ENCODE assay signal across 15 cellular contexts in genomic region chr2:101197215-101197745, GRCh38. TPM values are rescaled to one million over a fixed set of nuclear protein-coding genes. Genes with fewer than 3 reads are reported as not detected.
DNase-seq lines count a peak whose midpoint lies in the region; ATAC-seq, FAIRE-seq and TF ChIP-seq lines count a peak whose summit lies in the region.
"Had no signal": no experiment of that assay in that cellular context is flagged by ENCODE, and none has a peak within 500 bp of the region (broad histone marks: within the 10 kb centered on the region; RNA-seq: fewer than 3 reads in every experiment).

No MANE protein-coding gene starts in this region.

- no peaks in the 10 kb centered on the region for H3K36me3 Mint-ChIP-seq in CD8-positive, alpha-beta memory T cell
- H3K36me3 Mint-ChIP-seq: CD4-positive, CD25-positive, alpha-beta regulatory T cell had no signal

- no peaks in the 10 kb centered on the region for H3K79me2 ChIP-seq in HepG2 (ENCODE audit: insufficient read depth, low read length)

- TF ChIP-seq EP300 in HepG2 (IDR thresholded peaks at IDR 0.05; ENCODE audit: low read depth in 2 of 2, low read length in 2 of 2) (no peak), HepG2 (CRISPR knock-in tag; IDR thresholded peaks at IDR 0.05; ENCODE audit: borderline replicate concordance) (no peak)

- no peak overlapping the region for H3K27ac ChIP-seq in C4-2B
- H3K27ac ChIP-seq in HepG2 (ENCODE audit: extremely low read length, insufficient read depth, low read length): no peak overlapping the region
- no peak overlapping the region for H3K27ac ChIP-seq in CD8-positive, alpha-beta memory T cell (ENCODE audit: low read depth, low read length)
- H3K27ac ChIP-seq: heart left ventricle, psoas muscle had no signal

- H3K4me1 Mint-ChIP-seq in CD8-positive, alpha-beta memory T cell: peaks cover 0 to 4% (median 0%) of the 10 kb centered on the region in 3 donors
- H3K4me1 Mint-ChIP-seq: CD4-positive, CD25-positive, alpha-beta regulatory T cell had no signal

- POLR2A ChIA-PET in HepG2 (lab: Yijun Ruan, JAX): interaction anchor here (0.9 to 1.2 kb wide), 2 partner anchors 8 kb away, joined by 3 to 5 read pairs; no protein-coding TSS in a partner anchor
- POLR2A ChIA-PET in CD8-positive, alpha-beta memory T cell (lab: Charles Lee): no interaction called here

- no peak overlapping the region for H2AFZ ChIP-seq in HepG2 (ENCODE audit: low read length)

- no peak for TF ChIP-seq RAD21 in HepG2 (CRISPR knock-in tag; IDR thresholded peaks at IDR 0.05)

- CTCF ChIA-PET in HepG2 (lab: Yijun Ruan, JAX; ENCODE audit: low intra/inter-chr PET ratio, low total read pairs): interaction anchor here (1.2 kb wide), 1 partner anchor 49 kb away, joined by 3 read pairs; no protein-coding TSS in a partner anchor
- CTCF ChIA-PET in CD8-positive, alpha-beta memory T cell (lab: Charles Lee): interaction anchor here (2.0 kb wide), 1 partner anchor 8 kb away, joined by 7 read pairs; no protein-coding TSS in a partner anchor

- no peaks in the 10 kb centered on the region for H4K20me1 ChIP-seq in HepG2 (ENCODE audit: insufficient read depth, low read length)

- peak; percentile 25 for ATAC-seq in HepG2
- ATAC-seq: heart left ventricle, psoas muscle had no signal

- H3K4me2 ChIP-seq in HepG2 (ENCODE audit: low read depth, low read length): peak overlapping the region; percentile 39

- TF ChIP-seq POLR2A in HepG2 (IDR thresholded peaks at IDR 0.05; ENCODE audit: insufficient read depth in 1 of 2, low read depth in 2 of 2, low read length in 2 of 2): no peak

- DNase-seq in M059J (ENCODE audit: low read depth) (peak; percentile 25), adipocyte (ENCODE audit: low read depth) (peak; percentile 36), HepG2 (ENCODE audit: low spot score) (peak; percentile 42), SIG-M5 treated with dmso at 0.1 percent for 504 hours (lab: John Stamatoyannopoulos, UW; ENCODE audit: unreplicated experiment) (no peak), NCI-H524 (lab: John Stamatoyannopoulos, UW) (no peak)
- no peak for DNase-seq in activated naive CD4-positive, alpha-beta T cell treated with anti-CD3 and anti-CD28 coated beads, Interleukin-2, amount 50 U/mL, for 16 hours
- DNase-seq in CD8-positive, alpha-beta memory T cell: no peak
- DNase-seq: activated CD8-positive, alpha-beta memory T cell treated with anti-CD3 and anti-CD28 coated beads, Interleukin-2, amount 50 U/mL, for 4 hours; amniotic stem cell; heart left ventricle; mesenchymal stem cell; NCI-H187; psoas muscle had no signal

- H3K27me3 ChIP-seq in adipocyte (replicated peaks; ENCODE audit: control insufficient read depth, insufficient read depth, low read length) (peaks cover 8% of the 10 kb centered on the region), HepG2 (ENCODE audit: control insufficient read depth in 1 of 2, insufficient read depth in 2 of 2, low read length in 2 of 2) (no peaks in the 10 kb centered on the region; a peak in 2 of 5 replicates)
- no peaks in the 10 kb centered on the region for H3K27me3 ChIP-seq in CD8-positive, alpha-beta memory T cell (ENCODE audit: insufficient read depth, low read length, poor library complexity, severe bottlenecking)
- H3K27me3 ChIP-seq: heart left ventricle had no signal

- in situ Hi-C loops in HepG2 (cut with HindIII; ENCODE audit: extremely low pct_ligation_motif_present, low pct_unique_long_range_greater_than_20kb): no loop called here

- H3K9me3 Mint-ChIP-seq in CD8-positive, alpha-beta memory T cell: no peaks in the 10 kb centered on the region
- H3K9me3 Mint-ChIP-seq: CD4-positive, CD25-positive, alpha-beta regulatory T cell had no signal

- peak overlapping the region in 1 of 8 donors; percentile 57 for H3K27ac Mint-ChIP-seq in CD8-positive, alpha-beta memory T cell
- H3K27ac Mint-ChIP-seq: CD4-positive, CD25-positive, alpha-beta regulatory T cell had no signal

- BruUV-seq in HepG2 (replicated peaks; lab: Mats Ljungman, UMichigan): no TSS peak

- H3K4me1 ChIP-seq in adipocyte (ENCODE audit: control insufficient read depth, insufficient read depth, low read length) (peaks cover 10% of the 10 kb centered on the region), HepG2 (ENCODE audit: insufficient read depth, low read length) (peaks cover 55% of the 10 kb centered on the region)
- no peaks in the 10 kb centered on the region for H3K4me1 ChIP-seq in CD8-positive, alpha-beta memory T cell (ENCODE audit: insufficient read depth, low read length)
- H3K4me1 ChIP-seq: psoas muscle had no signal

- H3K4me3 Mint-ChIP-seq in CD8-positive, alpha-beta memory T cell: no peak overlapping the region
- H3K4me3 Mint-ChIP-seq: CD4-positive, CD25-positive, alpha-beta regulatory T cell had no signal

- TF ChIP-seq CTCF in C4-2B (conservative IDR thresholded peaks at IDR 0.05) (peak; percentile 25), HepG2 (CRISPR knock-in tag; IDR thresholded peaks at IDR 0.05) (0 out of 2 replicates have a peak, but pooled peaks have one; percentile 23)

- 39% methylated on average over 1 of the region's 1 CpG for WGBS in HepG2 (ENCODE audit: low lambda C conversion rate)

- no peak overlapping the region for H3K4me3 ChIP-seq in adipocyte (ENCODE audit: low read length)
- H3K4me3 ChIP-seq in HepG2 (replicated peaks in 1 of 3; ENCODE audit: insufficient read depth in 1 of 3, low read depth in 2 of 3, low read length in 3 of 3): no peak overlapping the region
- no peak overlapping the region for H3K4me3 ChIP-seq in CD8-positive, alpha-beta memory T cell (ENCODE audit: low read length)
- H3K4me3 ChIP-seq: heart left ventricle, psoas muscle had no signal

- peaks cover 8 to 17% of the 10 kb centered on the region in 2 donors for H3K27me3 Mint-ChIP-seq in CD8-positive, alpha-beta memory T cell

- H3K9ac ChIP-seq in adipocyte (ENCODE audit: low read length): no peak overlapping the region
- no peak overlapping the region for H3K9ac ChIP-seq in HepG2 (ENCODE audit: insufficient read depth, low read depth, low read length)

- H3K9me3 ChIP-seq in adipocyte (ENCODE audit: control insufficient read depth, low read length) (peaks cover 4% of the 10 kb centered on the region), HepG2 (ENCODE audit: low read length) (no peaks in the 10 kb centered on the region)
- H3K9me3 ChIP-seq in CD8-positive, alpha-beta memory T cell (ENCODE audit: low read length): no peaks in the 10 kb centered on the region
- H3K9me3 ChIP-seq: heart left ventricle, psoas muscle had no signal

- intact Hi-C loops in HepG2 (cut with micrococcal nuclease; ENCODE audit: unreplicated experiment): loop anchor here (1.0 to 10.0 kb wide), 4 partner anchors 8 to 602 kb away; no protein-coding TSS in a partner anchor

- no peaks in the 10 kb centered on the region for H3K36me3 ChIP-seq in adipocyte (ENCODE audit: control insufficient read depth, insufficient read depth, low read length, severe bottlenecking)
- no peaks in the 10 kb centered on the region for H3K36me3 ChIP-seq in HepG2 (replicated peaks in 1 of 2; ENCODE audit: control insufficient read depth in 1 of 2, insufficient read depth in 2 of 2, low read length in 2 of 2)
- no peaks in the 10 kb centered on the region for H3K36me3 ChIP-seq in CD8-positive, alpha-beta memory T cell (ENCODE audit: insufficient read depth, low read length)
- H3K36me3 ChIP-seq: heart left ventricle had no signal

- FAIRE-seq in HepG2 (lab: Jason Lieb, UNC): no peak

RNA-seq across cellular contexts. Expression of gene TBC1D8, which starts 46.1 kb away (rescaled TPM):
- total RNA-seq in M059J (2014; rRNA removed; shearing (Covaris generic)): 5.1 and 9.3 TPM in 2 replicates
- total RNA-seq in HepG2 (2016; rRNA removed; fragmentation: Illumina TruSeq; extraction: Trizol): 24.6 and 45.1 TPM in 2 replicates
- total RNA-seq in HepG2 (2016; cell fraction: cytosol; rRNA removed; fragmentation: Illumina TruSeq; extraction: Trizol; ENCODE audit: low read depth): 19.7 and 20.1 TPM in 2 replicates
- 24.0 and 41.1 TPM in 2 replicates for total RNA-seq in HepG2 (2016; cell fraction: insoluble cytoplasmic fraction; rRNA removed; fragmentation: Illumina TruSeq; extraction: Trizol)
- 25.6 and 27.6 TPM in 2 replicates for total RNA-seq in HepG2 (2016; cell fraction: membrane; rRNA removed; fragmentation: Illumina TruSeq; extraction: Trizol)
- total RNA-seq in HepG2 (2016; cell fraction: nucleus; rRNA removed; fragmentation: Illumina TruSeq; extraction: Trizol): 65.7 and 82.2 TPM in 2 replicates
- 95.4 and 109 TPM in 2 replicates for polyA plus RNA-seq in HepG2 (2011; rRNA removed)
- 29.9 and 31.1 TPM in 2 replicates for polyA plus RNA-seq in HepG2 (2011; cell fraction: cytosol; rRNA removed)
- polyA plus RNA-seq in HepG2 (2011; cell fraction: nucleus; rRNA removed): 436 and 543 TPM in 2 replicates
- polyA plus RNA-seq in HepG2 (2012): 48.7 and 51.7 TPM in 2 replicates
- 3.0 and 3.1 TPM in 2 replicates for polyA plus RNA-seq in HepG2 (2016; cell fraction: cytosol; fragmentation: Illumina TruSeq; extraction: Trizol; ENCODE audit: low read depth)
- polyA plus RNA-seq in HepG2 (2016; cell fraction: insoluble cytoplasmic fraction; fragmentation: Illumina TruSeq; extraction: Trizol; ENCODE audit: low read depth): 19.9 and 22.5 TPM in 2 replicates
- 8.5 and 9.7 TPM in 2 replicates for polyA plus RNA-seq in HepG2 (2016; cell fraction: membrane; fragmentation: Illumina TruSeq; extraction: Trizol; ENCODE audit: low read depth)
- polyA plus RNA-seq in HepG2 (2016; cell fraction: nucleus; fragmentation: Illumina TruSeq; extraction: Trizol; ENCODE audit: insufficient read depth, low read depth): 164 and 165 TPM in 2 replicates
- polyA minus RNA-seq in HepG2 (2011; rRNA and poly(A)+ RNA removed; ENCODE audit: low replicate concordance): 49.0 and 185 TPM in 2 replicates
- polyA minus RNA-seq in HepG2 (2011; cell fraction: cytosol; rRNA and poly(A)+ RNA removed): 17.5 and 18.1 TPM in 2 replicates
- polyA minus RNA-seq in HepG2 (2011; cell fraction: nucleus; rRNA and poly(A)+ RNA removed): 201 and 233 TPM in 2 replicates
- total RNA-seq in CD8-positive, alpha-beta memory T cell: under 1 TPM; 0.55 to 0.89 TPM
- polyA plus RNA-seq in CD8-positive, alpha-beta memory T cell: 0.69 TPM

RNA-seq across cellular contexts. Expression of gene CNOT11, which starts 55.4 kb away (rescaled TPM):
- total RNA-seq in M059J (2014; rRNA removed; shearing (Covaris generic)): 43.1 and 57.1 TPM in 2 replicates
- total RNA-seq in HepG2 (2016; rRNA removed; fragmentation: Illumina TruSeq; extraction: Trizol): 100 and 114 TPM in 2 replicates
- total RNA-seq in HepG2 (2016; cell fraction: cytosol; rRNA removed; fragmentation: Illumina TruSeq; extraction: Trizol; ENCODE audit: low read depth): 34.2 and 39.4 TPM in 2 replicates
- total RNA-seq in HepG2 (2016; cell fraction: insoluble cytoplasmic fraction; rRNA removed; fragmentation: Illumina TruSeq; extraction: Trizol): 93.7 and 119 TPM in 2 replicates
- total RNA-seq in HepG2 (2016; cell fraction: membrane; rRNA removed; fragmentation: Illumina TruSeq; extraction: Trizol): 65.8 and 70.3 TPM in 2 replicates
- 79.5 and 91.1 TPM in 2 replicates for total RNA-seq in HepG2 (2016; cell fraction: nucleus; rRNA removed; fragmentation: Illumina TruSeq; extraction: Trizol)
- polyA plus RNA-seq in HepG2 (2011; rRNA removed): 202 and 209 TPM in 2 replicates
- polyA plus RNA-seq in HepG2 (2011; cell fraction: cytosol; rRNA removed): 91.7 and 128 TPM in 2 replicates
- 359 and 415 TPM in 2 replicates for polyA plus RNA-seq in HepG2 (2011; cell fraction: nucleus; rRNA removed)
- 100 and 126 TPM in 2 replicates for polyA plus RNA-seq in HepG2 (2012)
- 35.1 and 35.8 TPM in 2 replicates for polyA plus RNA-seq in HepG2 (2016; cell fraction: cytosol; fragmentation: Illumina TruSeq; extraction: Trizol; ENCODE audit: low read depth)
- polyA plus RNA-seq in HepG2 (2016; cell fraction: insoluble cytoplasmic fraction; fragmentation: Illumina TruSeq; extraction: Trizol; ENCODE audit: low read depth): 160 and 184 TPM in 2 replicates
- 62.2 and 66.8 TPM in 2 replicates for polyA plus RNA-seq in HepG2 (2016; cell fraction: membrane; fragmentation: Illumina TruSeq; extraction: Trizol; ENCODE audit: low read depth)
- polyA plus RNA-seq in HepG2 (2016; cell fraction: nucleus; fragmentation: Illumina TruSeq; extraction: Trizol; ENCODE audit: insufficient read depth, low read depth): 277 TPM in 2 replicates
- 74.3 and 87.7 TPM in 2 replicates for polyA minus RNA-seq in HepG2 (2011; rRNA and poly(A)+ RNA removed; ENCODE audit: low replicate concordance)
- 102 and 132 TPM in 2 replicates for polyA minus RNA-seq in HepG2 (2011; cell fraction: cytosol; rRNA and poly(A)+ RNA removed)
- 80.2 and 123 TPM in 2 replicates for polyA minus RNA-seq in HepG2 (2011; cell fraction: nucleus; rRNA and poly(A)+ RNA removed)
- 10 to 100 TPM; 60.9 to 67.4 TPM for total RNA-seq in CD8-positive, alpha-beta memory T cell
- polyA plus RNA-seq in CD8-positive, alpha-beta memory T cell: 70.0 TPM

Comparison
In these comparisons a context has a peak if more than half of its experiments do, and no peak if none do; other contexts are left out.
1. DNase-seq: peak in M059J (single experiment), adipocyte (single experiment) and HepG2 (single experiment); none in SIG-M5 treated with dmso at 0.1 percent for 504 hours (single experiment), activated naive CD4-positive, alpha-beta T cell treated with anti-CD3 and anti-CD28 coated beads, Interleukin-2, amount 50 U/mL, for 16 hours (single experiment), CD8-positive, alpha-beta memory T cell (0 of 5) and NCI-H524 (0 of 2).